ENCODE assay signal across 18 cellular contexts in the genomic region with DNA sequence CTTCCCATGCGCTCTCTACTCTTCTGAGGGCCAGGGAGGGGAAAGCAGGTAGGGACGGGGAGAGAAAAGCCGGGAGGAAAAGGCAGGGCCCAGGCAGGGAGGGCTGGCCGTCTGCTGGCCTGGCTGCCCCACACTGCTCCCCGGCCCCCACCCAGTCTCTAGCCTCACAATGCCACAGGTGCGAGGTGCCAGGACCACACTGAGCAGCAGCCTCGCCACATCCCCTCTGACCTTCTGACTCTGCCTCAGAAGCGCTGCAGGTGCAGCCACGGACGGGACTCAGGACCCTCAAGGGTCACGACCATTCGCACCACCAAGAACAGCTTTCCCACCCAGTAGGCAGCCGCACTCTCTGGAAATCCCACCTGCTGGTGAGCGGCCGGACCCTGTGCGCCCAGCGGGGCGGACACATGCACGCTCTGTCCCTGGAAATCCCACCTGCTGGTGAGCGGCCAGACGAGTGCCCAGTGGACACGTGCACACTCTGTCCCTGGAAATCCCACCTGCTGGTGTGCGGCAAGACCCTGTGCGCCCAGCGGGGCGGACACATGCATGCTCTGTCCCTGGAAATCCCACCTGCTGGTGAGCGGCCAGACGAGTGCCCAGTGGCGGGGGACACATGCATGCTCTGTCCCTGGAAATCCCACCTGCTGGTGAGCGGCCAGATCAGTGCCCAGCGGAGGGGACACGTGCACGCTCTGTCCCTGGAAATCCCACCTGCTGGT.
"Had no signal": no experiment of that assay in that cellular context is flagged by ENCODE, and none has a peak within 500 bp of the region (broad histone marks: within the 10 kb centered on the region; RNA-seq: fewer than 3 reads in every experiment).

No MANE protein-coding gene starts in this region.

- H3K27ac ChIP-seq: breast epithelium, epithelial cell of prostate, WERI-Rb-1 had no signal

- DNase-seq: activated CD4-positive, alpha-beta T cell treated with anti-CD3 and anti-CD28 coated beads, Interleukin-2, amount 10 ng/mL, durations not matched to agents 7 days and 5 days; activated CD4-positive, CD25-positive, alpha-beta regulatory T cell treated with anti-CD3 and anti-CD28 coated beads, Interleukin-2, amount 50 U/mL, for 72 hours; activated CD8-positive, alpha-beta memory T cell treated with anti-CD3 and anti-CD28 coated beads, Interleukin-2, amount 10 ng/mL, durations not matched to agents 7 days and 5 days; activated CD8-positive, alpha-beta T cell treated with anti-CD3 and anti-CD28 coated beads for 36 hours; activated T-cell treated with anti-CD3 and anti-CD28 coated beads for 4 hours; cortex of kidney; nephron progenitor cell; nucleus accumbens; stimulated activated CD4-positive, alpha-beta T cell treated with anti-CD3 and anti-CD28 coated beads, Interleukin-4, amount 100 ng/mL, for 24 hours; stimulated activated naive CD4-positive, alpha-beta T cell treated with Interleukin-2 at 50 U/mL for 16 hours; T-helper 1 cell; WERI-Rb-1 had no signal

- H3K4me3 ChIP-seq: breast epithelium had no signal

- H3K27me3 ChIP-seq: breast epithelium had no signal

- ATAC-seq: activated CD8-positive, alpha-beta memory T cell treated with anti-CD3 and anti-CD28 coated beads, Interleukin-2, amount 10 ng/mL, durations not matched to agents 7 days and 5 days; activated CD8-positive, alpha-beta T cell treated with anti-CD3 and anti-CD28 coated beads for 36 hours; activated naive CD4-positive, alpha-beta T cell treated with anti-CD3 and anti-CD28 coated beads, Interleukin-2, amount 50 U/mL, for 72 hours; left lobe of liver had no signal

- FAIRE-seq: keratinocyte, TTC549 had no signal

- H3K4me1 ChIP-seq: breast epithelium had no signal

- H3K9me3 ChIP-seq: breast epithelium had no signal
